In genomic region chr7:84412161-84412969, GRCh38 we compare ENCODE assay signal across 10 cellular contexts.
DNase-seq lines count a peak whose midpoint lies in the region; ATAC-seq and TF ChIP-seq lines count a peak whose summit lies in the region.
"Had no signal": no experiment of that assay in that cellular context is flagged by ENCODE, and none has a peak within 500 bp of the region (broad histone marks: within the 10 kb centered on the region; RNA-seq: fewer than 3 reads in every experiment).

No MANE protein-coding gene starts in this region.

- H3K9me3 ChIP-seq in HAP-1 (no peaks in the 10 kb centered on the region), endodermal cell (ENCODE audit: control insufficient read depth, low read length) (peaks cover 9% of the 10 kb centered on the region), MM.1S (replicated peaks; ENCODE audit: insufficient read depth, low read length) (no peaks in the 10 kb centered on the region)

- H3K4me2 ChIP-seq in MM.1S (ENCODE audit: low read depth, low read length), result no peak overlapping the region

- DNase-seq in HAP-1 (ENCODE audit: low spot score in 2 of 2) (peak; percentile 12 to 36), NCI-H69 (lab: John Stamatoyannopoulos, UW) (peak; percentile 96), endodermal cell (no peak), retinal pigment epithelial cell (ENCODE audit: low read depth) (peak; percentile 87), MM.1S (no peak), head of caudate nucleus (no peak), sciatic nerve (ENCODE audit: low spot score) (no peak)
- DNase-seq: activated CD4-positive, alpha-beta T cell treated with anti-CD3 and anti-CD28 coated beads, Interleukin-2, amount 50 U/mL, for 1 hour; NCI-H446 had no signal

- H3K27ac ChIP-seq in endodermal cell (ENCODE audit: low read depth, low read length) (peak overlapping the region; percentile 61), MM.1S (ENCODE audit: low read length) (no peak overlapping the region)

- H3K27me3 Mint-ChIP-seq in endodermal cell (ENCODE audit: insufficient read depth), result no peaks in the 10 kb centered on the region

- H3K9ac ChIP-seq in endodermal cell (ENCODE audit: extremely low read depth, low read length, poor library complexity, severe bottlenecking), result no peak overlapping the region
- H3K9ac ChIP-seq in MM.1S (ENCODE audit: low read length), result no peak overlapping the region

- peaks cover 4% of the 10 kb centered on the region for H3K36me3 Mint-ChIP-seq in endodermal cell (ENCODE audit: low read depth)

- 95% methylated on average over 2 of the region's 2 CpGs; no CpG with 5 or more reads in 1 of the 2 experiments for WGBS in endodermal cell (ENCODE audit: insufficient coverage in 1 of 2, insufficient read length in 1 of 2), 2 experiments

- no peaks in the 10 kb centered on the region for H4K20me1 ChIP-seq in MM.1S (ENCODE audit: insufficient read depth, low read length)

- in situ Hi-C loops in HAP-1 (cut with MboI; ENCODE audit: low sequenced_read_pairs), result no loop called here

- no peak overlapping the region for H2AFZ ChIP-seq in MM.1S (ENCODE audit: low read length)

- intact Hi-C loops in head of caudate nucleus (cut with DNase I) (no loop called here), sciatic nerve (cut with DNase I) (no loop called here)

- no peaks in the 10 kb centered on the region for H3K4me1 Mint-ChIP-seq in endodermal cell

- peaks cover 12% of the 10 kb centered on the region for H3K9me3 Mint-ChIP-seq in endodermal cell

- H3K79me2 ChIP-seq in MM.1S (ENCODE audit: low read length), result no peaks in the 10 kb centered on the region

- H3K4me1 ChIP-seq in HAP-1 (0 out of 2 replicates have a peak, but pooled peaks cover 2% of the 10 kb centered on the region), endodermal cell (ENCODE audit: control insufficient read depth, insufficient read depth, low read length) (no peaks in the 10 kb centered on the region), MM.1S (ENCODE audit: low read length) (no peaks in the 10 kb centered on the region)

- H3K4me3 Mint-ChIP-seq in endodermal cell, result no peak overlapping the region

- H3K9me2 ChIP-seq in MM.1S (replicated peaks; ENCODE audit: insufficient read depth, low read length), result no peaks in the 10 kb centered on the region

- H3K27me3 ChIP-seq in HAP-1 (ENCODE audit: low read depth) (no peaks in the 10 kb centered on the region), endodermal cell (ENCODE audit: control insufficient read depth, insufficient read depth, low read length, poor library complexity, severe bottlenecking) (no peaks in the 10 kb centered on the region), MM.1S (replicated peaks; ENCODE audit: insufficient read depth, low read length) (no peaks in the 10 kb centered on the region)

- ATAC-seq in HG02798 (IDR thresholded peaks at IDR 0.05; ENCODE audit: poor library complexity, unreplicated experiment) (no peak), sciatic nerve (no peak)

- H3K27ac Mint-ChIP-seq in endodermal cell, result no peak overlapping the region

- TF ChIP-seq CTCF in endodermal cell (conservative IDR thresholded peaks at IDR 0.05) (no peak), retinal pigment epithelial cell (conservative IDR thresholded peaks at IDR 0.05; ENCODE audit: low read depth, low read length) (no peak), MM.1S (IDR thresholded peaks at IDR 0.05; ENCODE audit: low read length) (no peak)

- H3K4me3 ChIP-seq in HAP-1, result no peak overlapping the region
- no peak overlapping the region for H3K4me3 ChIP-seq in endodermal cell (ENCODE audit: low read length)
- H3K4me3 ChIP-seq in retinal pigment epithelial cell (ENCODE audit: low read length), result no peak overlapping the region
- no peak overlapping the region for H3K4me3 ChIP-seq in MM.1S (ENCODE audit: low read length)

- H3K36me3 ChIP-seq in HAP-1 (replicated peaks) (no peaks in the 10 kb centered on the region), endodermal cell (ENCODE audit: control insufficient read depth, insufficient read depth, low read length) (no peaks in the 10 kb centered on the region), MM.1S (replicated peaks; ENCODE audit: insufficient read depth, low read length) (no peaks in the 10 kb centered on the region)

- no peaks in the 10 kb centered on the region for H3F3A ChIP-seq in MM.1S (ENCODE audit: insufficient read depth, low read length)

Comparison
In these comparisons a context has a peak if more than half of its experiments do, and no peak if none do; other contexts are left out.
1. DNase-seq: peak in HAP-1 (2 of 2), NCI-H69 (single experiment) and retinal pigment epithelial cell (single experiment); none in endodermal cell (single experiment), MM.1S (single experiment), head of caudate nucleus (0 of 42) and sciatic nerve (single experiment).